Comparison of ENCODE assay signal across 1 cellular context in genomic region chr1:172390620-172391491, GRCh38.
TF ChIP-seq lines count a peak whose summit lies in the region.

No MANE protein-coding gene starts in this region.

TF ChIP-seq in K562, 482 proteins besides CTCF, POLR2A, EP300 and RAD21 (continued from another document):
- TF ChIP-seq MGA (IDR thresholded peaks at IDR 0.05) = 0 out of 2 replicates have a peak, but pooled peaks have one; percentile 12
